Comparison of ENCODE assay signal across 8 cellular contexts in the genomic region with DNA sequence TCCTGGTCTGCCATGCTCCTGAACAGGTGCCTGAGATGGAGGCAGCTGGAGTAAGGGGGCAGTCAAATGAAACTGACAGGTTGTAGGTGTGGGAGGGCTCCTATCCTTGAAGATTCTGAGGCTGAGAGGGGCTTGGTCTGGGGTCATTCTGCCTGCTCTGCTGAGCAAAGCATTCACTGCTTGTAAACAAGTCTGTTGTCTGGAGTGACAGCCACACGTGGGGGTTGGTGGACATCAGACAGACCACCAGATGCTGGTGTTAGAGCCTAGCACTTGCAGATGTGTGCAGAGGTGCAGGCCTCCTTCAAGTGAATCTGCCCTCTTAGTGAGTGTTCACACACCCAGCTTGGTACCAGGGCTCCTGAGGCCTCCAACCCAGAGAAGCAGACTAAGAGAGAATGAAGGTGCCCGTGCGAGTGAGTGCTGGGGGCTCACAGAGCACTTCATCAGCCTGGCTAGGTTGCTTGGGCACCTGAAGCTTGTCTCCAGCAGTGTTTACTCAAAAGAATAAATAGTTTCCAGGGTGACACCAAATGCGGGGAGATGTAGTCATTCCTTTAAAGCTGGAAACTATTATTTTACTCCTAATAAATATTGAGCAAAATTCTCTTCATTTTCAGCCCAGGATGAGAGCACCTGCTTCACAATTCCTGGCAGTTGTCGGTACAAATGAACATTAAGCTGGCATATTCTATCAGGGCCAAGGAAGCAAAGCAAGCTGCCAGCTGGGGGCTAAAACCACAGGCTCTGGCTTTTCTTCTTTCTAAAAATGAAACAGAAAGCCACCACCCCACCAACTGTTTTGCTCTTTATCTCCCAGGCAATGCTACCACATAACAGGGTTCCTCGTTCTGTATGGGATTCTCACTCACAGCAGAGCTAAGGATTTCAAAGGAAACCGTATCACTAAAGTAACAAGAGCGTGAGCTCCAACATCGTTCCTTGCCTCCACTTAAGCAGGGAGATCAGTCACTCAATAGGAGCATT.
A peak's percentile ranks its signal among the peaks of the same experiment; 100 is the strongest.
DNase-seq lines count a peak whose midpoint lies in the region; ATAC-seq and TF ChIP-seq lines count a peak whose summit lies in the region.

No MANE protein-coding gene starts in this region.

- TF ChIP-seq POLR2A in prostate gland (IDR thresholded peaks at IDR 0.05): no peak

- H3K4me1 Mint-ChIP-seq in activated CD4-positive, alpha-beta T cell treated with anti-CD3 and anti-CD28 coated beads, Interleukin-2, amount 10 ng/mL, durations not matched to agents 7 days and 5 days: peaks cover 30% of the 10 kb centered on the region

- H3K36me3 ChIP-seq in OCI-LY3 (replicated peaks; ENCODE audit: low read depth, low read length) (no peaks in the 10 kb centered on the region), muscle layer of duodenum (ENCODE audit: control insufficient read depth in 1 of 2, insufficient read depth in 2 of 2, low read length in 2 of 2) (no peaks in the 10 kb centered on the region), prostate gland (no peaks in the 10 kb centered on the region)

- peak overlapping the region; percentile 84 for H3K27ac Mint-ChIP-seq in activated CD4-positive, alpha-beta T cell treated with anti-CD3 and anti-CD28 coated beads, Interleukin-2, amount 10 ng/mL, durations not matched to agents 7 days and 5 days

- POLR2A ChIA-PET in activated CD4-positive, alpha-beta T cell treated with anti-CD3 and anti-CD28 coated beads, Interleukin-2, amount 10 ng/mL, durations not matched to agents 7 days and 5 days (lab: Charles Lee): no interaction called here

- TF ChIP-seq CTCF in OCI-LY3 (IDR thresholded peaks at IDR 0.05; ENCODE audit: low read depth, low read length): no peak
- no peak for TF ChIP-seq CTCF in prostate gland (IDR thresholded peaks at IDR 0.05)
- TF ChIP-seq CTCF in coronary artery (IDR thresholded peaks at IDR 0.05): no peak

- H3K9me3 Mint-ChIP-seq in activated CD4-positive, alpha-beta T cell treated with anti-CD3 and anti-CD28 coated beads, Interleukin-2, amount 10 ng/mL, durations not matched to agents 7 days and 5 days: peaks cover 2% of the 10 kb centered on the region

- no peaks in the 10 kb centered on the region for H3K27me3 ChIP-seq in OCI-LY3 (ENCODE audit: low read depth, low read length)
- H3K27me3 ChIP-seq in muscle layer of duodenum (ENCODE audit: low read depth, low read length): no peaks in the 10 kb centered on the region
- no peaks in the 10 kb centered on the region for H3K27me3 ChIP-seq in prostate gland (replicated peaks; ENCODE audit: insufficient read depth)

- DNase-seq in activated CD4-positive, alpha-beta T cell treated with anti-CD3 and anti-CD28 coated beads, Interleukin-2, amount 10 ng/mL, durations not matched to agents 7 days and 5 days: peak; percentile 71
- DNase-seq in activated CD4-positive, alpha-beta T cell treated with anti-CD3 and anti-CD28 coated beads for 1 hour: no peak
- DNase-seq in prostate gland (ENCODE audit: low spot score): no peak
- DNase-seq in coronary artery (ENCODE audit: low spot score): no peak

- no peaks in the 10 kb centered on the region for H3K79me2 ChIP-seq in OCI-LY3 (ENCODE audit: low read length)

- no peak overlapping the region for H3K4me3 ChIP-seq in OCI-LY3 (ENCODE audit: low read length)
- peak overlapping the region in 1 of 2 donors; percentile 37 for H3K4me3 ChIP-seq in muscle layer of duodenum (ENCODE audit: low read depth in 1 of 2, low read length in 2 of 2)
- no peak overlapping the region for H3K4me3 ChIP-seq in prostate gland
- no peak overlapping the region for H3K4me3 ChIP-seq in coronary artery

- peak overlapping the region; percentile 24 for H3K4me3 Mint-ChIP-seq in activated CD4-positive, alpha-beta T cell treated with anti-CD3 and anti-CD28 coated beads, Interleukin-2, amount 10 ng/mL, durations not matched to agents 7 days and 5 days

- peaks cover 3% of the 10 kb centered on the region for H3K36me3 Mint-ChIP-seq in activated CD4-positive, alpha-beta T cell treated with anti-CD3 and anti-CD28 coated beads, Interleukin-2, amount 10 ng/mL, durations not matched to agents 7 days and 5 days (ENCODE audit: low read depth)

- no peaks in the 10 kb centered on the region for H3K27me3 Mint-ChIP-seq in activated CD4-positive, alpha-beta T cell treated with anti-CD3 and anti-CD28 coated beads, Interleukin-2, amount 10 ng/mL, durations not matched to agents 7 days and 5 days

- H3K27ac ChIP-seq in OCI-LY3 (ENCODE audit: low read length) (no peak overlapping the region), muscle layer of duodenum (ENCODE audit: low read length) (peak overlapping the region; percentile 28), prostate gland (no peak overlapping the region), coronary artery (peak overlapping the region in 1 of 2 donors; percentile 48)

- H4K20me1 ChIP-seq in OCI-LY3 (ENCODE audit: insufficient read depth, low read length): no peaks in the 10 kb centered on the region

- intact Hi-C loops in prostate gland (cut with DNase I): loop anchor here (5.0 kb wide), 1 partner anchor 65 kb away; no protein-coding TSS in a partner anchor

- H3K9ac ChIP-seq in OCI-LY3 (ENCODE audit: low read length): no peak overlapping the region

- ATAC-seq in HG02870 (IDR thresholded peaks at IDR 0.05; ENCODE audit: unreplicated experiment) (peak; percentile 88), GM19452 (IDR thresholded peaks at IDR 0.05; ENCODE audit: unreplicated experiment) (no peak)

- CTCF ChIA-PET in activated CD4-positive, alpha-beta T cell treated with anti-CD3 and anti-CD28 coated beads, Interleukin-2, amount 10 ng/mL, durations not matched to agents 7 days and 5 days (lab: Charles Lee): interaction anchor here (1.0 kb wide), 1 partner anchor 251 kb away, joined by 3 read pairs; no protein-coding TSS in a partner anchor

- 65% methylated on average over 9 of the region's 9 CpGs for WGBS in prostate gland

- H3K4me2 ChIP-seq in OCI-LY3 (ENCODE audit: low read length): peak overlapping the region; percentile 27; the same call in 1 of the 2 replicates

- no peak overlapping the region for H2AFZ ChIP-seq in OCI-LY3 (ENCODE audit: low read depth, low read length)

- H3K4me1 ChIP-seq in OCI-LY3 (ENCODE audit: low read length) (peaks cover 10% of the 10 kb centered on the region), muscle layer of duodenum (ENCODE audit: control insufficient read depth in 1 of 2, insufficient read depth in 2 of 2, low read length in 2 of 2) (peaks cover 29 to 39% of the 10 kb centered on the region in 2 donors), prostate gland (replicated peaks) (no peaks in the 10 kb centered on the region)

- H3K9me3 ChIP-seq in OCI-LY3 (ENCODE audit: insufficient read depth, low read length) (no peaks in the 10 kb centered on the region), muscle layer of duodenum (ENCODE audit: control insufficient read depth in 1 of 2, low read length in 2 of 2) (no peaks in the 10 kb centered on the region), prostate gland (no peaks in the 10 kb centered on the region)
